1 cellular context compared by ENCODE assay signal in the genomic region with DNA sequence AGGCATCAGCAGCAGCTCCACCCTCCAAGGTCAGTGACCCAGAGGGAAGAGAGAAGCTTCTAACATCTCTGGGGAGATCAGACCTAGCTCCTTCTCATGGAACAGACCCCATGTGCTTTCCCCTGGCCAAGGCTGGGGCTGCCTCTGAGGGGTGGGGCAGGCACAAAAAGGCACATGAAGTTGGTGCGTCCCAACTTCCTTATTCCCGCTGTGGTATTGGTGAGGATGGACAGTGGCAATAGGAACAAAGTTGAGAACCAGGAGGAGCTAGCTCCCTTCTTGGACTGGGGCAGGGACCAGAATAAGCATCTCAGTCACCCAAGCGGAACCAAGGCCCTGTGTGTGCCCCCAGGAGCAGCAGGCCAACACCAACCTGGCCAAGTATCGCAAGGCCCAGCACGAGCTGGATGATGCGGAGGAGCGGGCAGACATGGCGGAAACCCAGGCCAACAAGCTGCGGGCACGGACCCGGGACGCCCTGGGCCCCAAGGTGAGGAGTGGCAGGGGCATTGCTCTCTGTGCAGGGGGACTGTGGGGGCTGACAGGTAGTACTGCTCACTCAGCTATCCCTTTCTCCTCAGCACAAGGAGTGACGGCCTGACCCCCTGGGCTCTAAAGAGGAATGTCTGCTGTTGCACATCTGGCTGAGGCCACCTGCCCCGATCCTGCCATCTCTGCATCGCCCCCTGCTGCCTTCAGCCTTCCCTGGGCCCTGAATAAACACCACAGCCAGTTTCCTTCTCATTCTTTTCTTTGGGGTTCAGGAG.
TF ChIP-seq lines count a peak whose summit lies in the region.

No MANE protein-coding gene starts in this region.

TF ChIP-seq in SK-N-SH treated with all-trans-retinoic acid at 6 μM for 48 hours, 23 proteins besides CTCF, POLR2A, EP300 and RAD21 (continued from another document):
- TF ChIP-seq, protein P1, sequence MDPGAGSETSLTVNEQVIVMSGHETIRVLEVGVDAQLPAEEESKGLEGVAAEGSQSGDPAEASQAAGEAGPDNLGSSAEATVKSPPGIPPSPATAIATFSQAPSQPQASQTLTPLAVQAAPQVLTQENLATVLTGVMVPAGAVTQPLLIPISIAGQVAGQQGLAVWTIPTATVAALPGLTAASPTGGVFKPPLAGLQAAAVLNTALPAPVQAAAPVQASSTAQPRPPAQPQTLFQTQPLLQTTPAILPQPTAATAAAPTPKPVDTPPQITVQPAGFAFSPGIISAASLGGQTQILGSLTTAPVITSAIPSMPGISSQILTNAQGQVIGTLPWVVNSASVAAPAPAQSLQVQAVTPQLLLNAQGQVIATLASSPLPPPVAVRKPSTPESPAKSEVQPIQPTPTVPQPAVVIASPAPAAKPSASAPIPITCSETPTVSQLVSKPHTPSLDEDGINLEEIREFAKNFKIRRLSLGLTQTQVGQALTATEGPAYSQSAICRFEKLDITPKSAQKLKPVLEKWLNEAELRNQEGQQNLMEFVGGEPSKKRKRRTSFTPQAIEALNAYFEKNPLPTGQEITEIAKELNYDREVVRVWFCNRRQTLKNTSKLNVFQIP (CRISPR knock-in tag; IDR thresholded peaks at IDR 0.05; ENCODE audit: borderline replicate concordance, low read depth), result no peak
- TF ChIP-seq SNAI2 (CRISPR knock-in tag; IDR thresholded peaks at IDR 0.05) (no peak), BACH2 (CRISPR knock-in tag; IDR thresholded peaks at IDR 0.05; ENCODE audit: borderline replicate concordance) (no peak), RARB (CRISPR knock-in tag; IDR thresholded peaks at IDR 0.05) (no peak)
